21 cellular contexts compared by ENCODE assay signal in genomic region chr17:27420211-27420950, GRCh38. TPM values are rescaled to one million over a fixed set of nuclear protein-coding genes. Genes with fewer than 3 reads are reported as not detected.
DNase-seq lines count a peak whose midpoint lies in the region; ATAC-seq and TF ChIP-seq lines count a peak whose summit lies in the region.
"Had no signal": no experiment of that assay in that cellular context is flagged by ENCODE, and none has a peak within 500 bp of the region (broad histone marks: within the 10 kb centered on the region; RNA-seq: fewer than 3 reads in every experiment).

No MANE protein-coding gene starts in this region.

- H4K5ac ChIP-seq in H9 (ENCODE audit: insufficient read length, low read depth, low read length) = no peak overlapping the region

- no peaks in the 10 kb centered on the region for H3K27me3 ChIP-seq in H9 (ENCODE audit: insufficient read depth, low read length)
- H3K27me3 ChIP-seq: BLaER1 had no signal

- no peak overlapping the region for H2AFZ ChIP-seq in H9 (ENCODE audit: low read length)
- H2AFZ ChIP-seq: GM23248 had no signal

- H2BK12ac ChIP-seq in H9 (ENCODE audit: insufficient read length, low read depth, low read length) = no peak overlapping the region

- H3K27ac ChIP-seq in H9 (ENCODE audit: insufficient read length, low read depth, low read length) = no peak overlapping the region
- H3K27ac ChIP-seq: 22Rv1, BLaER1, C4-2B, GM23248 had no signal

- no peaks in the 10 kb centered on the region for H4K20me1 ChIP-seq in H9 (ENCODE audit: control insufficient read depth, insufficient read depth, insufficient read length)
- H4K20me1 ChIP-seq: BLaER1 had no signal

- no peaks in the 10 kb centered on the region for H3K79me2 ChIP-seq in H9 (ENCODE audit: insufficient read depth, low read length)

- H3K9me3 Mint-ChIP-seq in activated naive CD4-positive, alpha-beta T cell treated with anti-CD3 and anti-CD28 coated beads, Interleukin-2, amount 50 U/mL, for 24 hours = no peaks in the 10 kb centered on the region
- no peaks in the 10 kb centered on the region for H3K9me3 Mint-ChIP-seq in H9
- H3K9me3 Mint-ChIP-seq: CD4-positive, CD25-positive, alpha-beta regulatory T cell; CD8-positive, alpha-beta T cell had no signal

- H3K14ac ChIP-seq in H9 (ENCODE audit: insufficient read depth, low read length) = no peak overlapping the region

- H3K27ac Mint-ChIP-seq in activated naive CD4-positive, alpha-beta T cell treated with anti-CD3 and anti-CD28 coated beads, Interleukin-2, amount 50 U/mL, for 24 hours = peak overlapping the region; percentile 62
- H3K27ac Mint-ChIP-seq in H9 = peak overlapping the region in 2 of 3 experiments; percentile 61 to 76; a peak in 3 of 7 replicates
- H3K27ac Mint-ChIP-seq: B cell; CD8-positive, alpha-beta T cell had no signal

- H3K56ac ChIP-seq in H9 (ENCODE audit: insufficient read length, low read depth, low read length) = no peak overlapping the region

- no peak overlapping the region for H2AK5ac ChIP-seq in H9 (ENCODE audit: insufficient read length, low read length)

- DNase-seq in activated naive CD4-positive, alpha-beta T cell treated with anti-CD3 and anti-CD28 coated beads, Interleukin-2, amount 50 U/mL, for 16 hours = no peak
- DNase-seq in H9 (no peak), posterior vena cava (ENCODE audit: low spot score) (peak; percentile 49), cerebellar cortex (ENCODE audit: low spot score) (no peak), dermis blood vessel endothelial cell (no peak), DMS114 treated with DMSO at 0.1 percent for 48 hours (lab: John Stamatoyannopoulos, UW; ENCODE audit: unreplicated experiment) (no peak)
- DNase-seq: Caco-2; CD4-positive, CD25-positive, alpha-beta regulatory T cell; CD8-positive, alpha-beta T cell; DMS79; EL; GDM1; GM23248 had no signal

- no peak overlapping the region for H2BK20ac ChIP-seq in H9 (ENCODE audit: low read depth, low read length, poor library complexity, severe bottlenecking)

- H3K23ac ChIP-seq in H9 (ENCODE audit: insufficient read length, low read depth, low read length) = no peak overlapping the region

- no peak overlapping the region for H2BK15ac ChIP-seq in H9 (ENCODE audit: low read depth, low read length)

- H3K4me1 ChIP-seq in H9 (ENCODE audit: insufficient read depth, low read length) = no peaks in the 10 kb centered on the region; the same call in 1 of the 2 replicates
- H3K4me1 ChIP-seq: Caco-2, HAP-1 had no signal

- H2BK120ac ChIP-seq in H9 (ENCODE audit: low read depth, low read length, poor library complexity, severe bottlenecking) = no peak overlapping the region

- H3K79me1 ChIP-seq in H9 (ENCODE audit: insufficient read depth, low read depth, low read length, poor library complexity, severe bottlenecking) = no peaks in the 10 kb centered on the region

- intact Hi-C loops in posterior vena cava (cut with DNase I) = no loop called here

- H4K8ac ChIP-seq in H9 (replicated peaks; ENCODE audit: insufficient read length, low read depth, low read length) = no peak overlapping the region

- no peak overlapping the region for H4K91ac ChIP-seq in H9 (ENCODE audit: insufficient read length, low read depth, low read length)

- H3K23me2 ChIP-seq in H9 (ENCODE audit: insufficient read length, low read depth, low read length, poor library complexity, severe bottlenecking) = no peaks in the 10 kb centered on the region

- no peaks in the 10 kb centered on the region for H3K27me3 Mint-ChIP-seq in activated naive CD4-positive, alpha-beta T cell treated with anti-CD3 and anti-CD28 coated beads, Interleukin-2, amount 50 U/mL, for 24 hours
- peaks cover 6% of the 10 kb centered on the region; the same call in 1 of the 2 replicates for H3K27me3 Mint-ChIP-seq in H9 (ENCODE audit: low read depth)
- H3K27me3 Mint-ChIP-seq: B cell; CD4-positive, CD25-positive, alpha-beta regulatory T cell had no signal

- no peak overlapping the region for H3K18ac ChIP-seq in H9 (ENCODE audit: insufficient read length, low read depth, low read length)

- H3T11ph ChIP-seq in H9 (ENCODE audit: low read length) = no peak overlapping the region

- no peak for TF ChIP-seq CTCF in H9 (conservative IDR thresholded peaks at IDR 0.05)

- no peak overlapping the region for H3K4me3 Mint-ChIP-seq in activated naive CD4-positive, alpha-beta T cell treated with anti-CD3 and anti-CD28 coated beads, Interleukin-2, amount 50 U/mL, for 24 hours
- H3K4me3 Mint-ChIP-seq in H9 = no peak overlapping the region
- H3K4me3 Mint-ChIP-seq: B cell; CD4-positive, CD25-positive, alpha-beta regulatory T cell; CD8-positive, alpha-beta T cell had no signal

- no peaks in the 10 kb centered on the region for H3K4me1 Mint-ChIP-seq in activated naive CD4-positive, alpha-beta T cell treated with anti-CD3 and anti-CD28 coated beads, Interleukin-2, amount 50 U/mL, for 24 hours
- H3K4me1 Mint-ChIP-seq in H9 = no peaks in the 10 kb centered on the region; a peak in 1 of 4 replicates
- H3K4me1 Mint-ChIP-seq: CD4-positive, CD25-positive, alpha-beta regulatory T cell had no signal

- H3K36me3 Mint-ChIP-seq in activated naive CD4-positive, alpha-beta T cell treated with anti-CD3 and anti-CD28 coated beads, Interleukin-2, amount 50 U/mL, for 24 hours = no peaks in the 10 kb centered on the region
- H3K36me3 Mint-ChIP-seq in H9 (ENCODE audit: insufficient read depth in 1 of 3, low read depth in 3 of 3) = no peaks in the 10 kb centered on the region
- H3K36me3 Mint-ChIP-seq: CD4-positive, CD25-positive, alpha-beta regulatory T cell; CD8-positive, alpha-beta T cell had no signal

- H2BK5ac ChIP-seq in H9 (ENCODE audit: insufficient read length, low read length) = no peak overlapping the region

- WGBS in H9 (ENCODE audit: extremely low coverage, insufficient read length, low lambda C conversion rate) = no CpG with 5 or more reads among the region's 9 CpGs

- no peaks in the 10 kb centered on the region for H3K9me3 ChIP-seq in H9 (ENCODE audit: control insufficient read depth, low read depth, low read length)
- H3K9me3 ChIP-seq: BLaER1, Caco-2, HAP-1 had no signal

- H3K4ac ChIP-seq in H9 (ENCODE audit: low read depth, low read length) = no peak overlapping the region

- ATAC-seq in esophagus mucosa = peak; percentile 11
- ATAC-seq: CD8-positive, alpha-beta T cell; GM12878 had no signal

- no peak overlapping the region for H3K9ac ChIP-seq in H9 (ENCODE audit: extremely low read depth, insufficient read length, low read length)
- H3K9ac ChIP-seq: BLaER1, GM23248 had no signal

- H3K4me2 ChIP-seq in H9 (ENCODE audit: insufficient read depth, insufficient read length, low read length) = no peak overlapping the region
- H3K4me2 ChIP-seq: BLaER1 had no signal

RNA-seq across cellular contexts. Expression of gene KSR1, which starts 35.9 kb away (rescaled TPM):
- 43.5 and 44.9 TPM in 2 replicates for total RNA-seq in H9 (2021)
- 31.0 TPM for total RNA-seq in esophagus mucosa
- 10 to 100 TPM; 30.3 to 35.5 TPM for total RNA-seq in posterior vena cava
- total RNA-seq in dermis blood vessel endothelial cell = 26.3 and 33.4 TPM in 2 replicates
